Comparison of ENCODE assay signal across 9 cellular contexts in genomic region chr9:129620669-129621295, GRCh38. TPM values are rescaled to one million over a fixed set of nuclear protein-coding genes. Genes with fewer than 3 reads are reported as not detected.
DNase-seq lines count a peak whose midpoint lies in the region; ATAC-seq and TF ChIP-seq lines count a peak whose summit lies in the region.
"Had no signal": no experiment of that assay in that cellular context is flagged by ENCODE, and none has a peak within 500 bp of the region (broad histone marks: within the 10 kb centered on the region; RNA-seq: fewer than 3 reads in every experiment).

Gene C9orf50 (minus strand): TSS chr9:129621101. CDS start chr9:129620574, 527 bp downstream.

- H2AFZ ChIP-seq in DND-41 (ENCODE audit: low read depth, low read length) = no peak within 1 kb of the TSS
- peak within 1 kb of the TSS; percentile 59 for H2AFZ ChIP-seq in fibroblast of lung (ENCODE audit: low read length)

- H4K20me1 ChIP-seq in DND-41 (ENCODE audit: insufficient read depth, low read length) (no peaks in the 10 kb centered on the region), fibroblast of lung (ENCODE audit: control insufficient read depth, extremely low read depth, insufficient read depth, low read length) (no peaks in the 10 kb centered on the region)

- H3K4me3 ChIP-seq in DND-41 (ENCODE audit: low read depth in 1 of 2, low read length in 2 of 2) (peak within 1 kb of the TSS in 1 of 2 experiments; percentile 45; a peak in 2 of 4 replicates), fibroblast of lung (replicated peaks in 1 of 4; ENCODE audit: control extremely low read depth in 1 of 4, insufficient read depth in 1 of 4, low read depth in 3 of 4, low read length in 4 of 4) (peak within 1 kb of the TSS; percentile 39 to 56 (median 44)), prostate gland (peak within 1 kb of the TSS; percentile 40 to 46)

- peaks cover 25% of the 10 kb centered on the region for H3K27me3 ChIP-seq in DND-41 (ENCODE audit: insufficient read depth, low read length, poor library complexity)
- no peaks in the 10 kb centered on the region for H3K27me3 ChIP-seq in fibroblast of lung (ENCODE audit: control insufficient read depth, insufficient read depth, low read length)
- H3K27me3 ChIP-seq in prostate gland (replicated peaks; ENCODE audit: insufficient read depth) = no peaks in the 10 kb centered on the region

- H3K9me3 ChIP-seq in DND-41 (ENCODE audit: insufficient read depth, low read length, severe bottlenecking) (no peaks in the 10 kb centered on the region), fibroblast of lung (ENCODE audit: control insufficient read depth, insufficient read depth, low read depth, low read length) (no peaks in the 10 kb centered on the region), prostate gland (no peaks in the 10 kb centered on the region)

- no peaks in the 10 kb centered on the region for H3K36me3 ChIP-seq in DND-41 (ENCODE audit: insufficient read depth, low read length)
- H3K36me3 ChIP-seq in fibroblast of lung (ENCODE audit: control insufficient read depth, insufficient read depth, low read length) = no peaks in the 10 kb centered on the region
- H3K36me3 ChIP-seq in prostate gland = no peaks in the 10 kb centered on the region

- H3K79me2 ChIP-seq in DND-41 (ENCODE audit: insufficient read depth, low read length) (no peaks in the 10 kb centered on the region), fibroblast of lung (ENCODE audit: control insufficient read depth, insufficient read depth, low read length) (no peaks in the 10 kb centered on the region)

- H3K4me1 ChIP-seq in DND-41 (ENCODE audit: insufficient read depth, low read length) (peaks cover 30% of the 10 kb centered on the region), fibroblast of lung (ENCODE audit: control insufficient read depth, extremely low read depth, insufficient read depth, low read length) (peaks cover 15% of the 10 kb centered on the region), prostate gland (replicated peaks) (no peaks in the 10 kb centered on the region)

- DNase-seq in DND-41 (no peak), NCI-H2227 treated with DMSO at 0.1 percent for 48 hours (lab: John Stamatoyannopoulos, UW) (peak; percentile 13), fibroblast of lung (ENCODE audit: low read depth in 2 of 2) (no peak), prostate gland (ENCODE audit: low spot score) (no peak), COLO668 (lab: John Stamatoyannopoulos, UW; ENCODE audit: unreplicated experiment) (no peak), dermis blood vessel endothelial cell (no peak)
- DNase-seq: activated CD4-positive, alpha-beta T cell treated with anti-CD3 and anti-CD28 coated beads, Interleukin-2, amount 10 ng/mL, durations not matched to agents 7 days and 5 days had no signal

- intact Hi-C loops in prostate gland (cut with DNase I) = no loop called here

- H3K4me2 ChIP-seq in DND-41 (ENCODE audit: insufficient read depth, low read length) = peak within 1 kb of the TSS; percentile 57
- H3K4me2 ChIP-seq in fibroblast of lung (ENCODE audit: extremely low read depth, insufficient read depth, low read length) = peak within 1 kb of the TSS; percentile 85

- TF ChIP-seq CTCF in DND-41 (IDR thresholded peaks at IDR 0.05; ENCODE audit: borderline replicate concordance, extremely low read depth, low read length, poor library complexity, severe bottlenecking) (no peak), fibroblast of lung (conservative IDR thresholded peaks at IDR 0.05 in 1 of 2, IDR thresholded peaks at IDR 0.05 in 1 of 2; ENCODE audit: low read depth in 1 of 2, low read length in 2 of 2) (no peak), prostate gland (IDR thresholded peaks at IDR 0.05) (no peak)

- TF ChIP-seq POLR2A in prostate gland (IDR thresholded peaks at IDR 0.05) = no peak

- WGBS in prostate gland = 25% methylated on average over 21 of the region's 21 CpGs

- no peak within 1 kb of the TSS for H3K27ac ChIP-seq in DND-41 (ENCODE audit: low read length)
- no peak within 1 kb of the TSS for H3K27ac ChIP-seq in fibroblast of lung (ENCODE audit: insufficient read depth, low read length)
- H3K27ac ChIP-seq in prostate gland = peak within 1 kb of the TSS in 1 of 2 donors; percentile 22

- peak within 1 kb of the TSS; percentile 47; the same call in 1 of the 2 replicates for H3K9ac ChIP-seq in DND-41 (ENCODE audit: low read depth, low read length)
- peak within 1 kb of the TSS; percentile 65 for H3K9ac ChIP-seq in fibroblast of lung (ENCODE audit: insufficient read depth, low read length)

- ATAC-seq in DND-41 (ENCODE audit: insufficient read depth, low read depth) (no peak), HG02588 (IDR thresholded peaks at IDR 0.05; ENCODE audit: unreplicated experiment) (no peak), GM18873 (IDR thresholded peaks at IDR 0.05; ENCODE audit: low FRiP score, unreplicated experiment) (no peak)

RNA-seq across cellular contexts. Expression of gene C9orf50, which starts in this region (rescaled TPM):
- total RNA-seq in fibroblast of lung (0.17 and 0.26 TPM in 2 replicates), prostate gland (not detected), dermis blood vessel endothelial cell (not detected in 2 replicates)
- polyA plus RNA-seq in fibroblast of lung = 0.14 and 0.16 TPM in 2 replicates
- polyA plus RNA-seq in fibroblast of lung (2012) = 0.12 TPM in 1 of 2 replicates, not detected in the other
- not detected in 2 replicates for polyA minus RNA-seq in fibroblast of lung (ENCODE audit: low replicate concordance)
- total RNA-seq: activated CD4-positive, alpha-beta T cell treated with anti-CD3 and anti-CD28 coated beads, Interleukin-2, amount 10 ng/mL, durations not matched to agents 7 days and 5 days had no signal
